ENCODE assay signal across 8 cellular contexts in the genomic region with DNA sequence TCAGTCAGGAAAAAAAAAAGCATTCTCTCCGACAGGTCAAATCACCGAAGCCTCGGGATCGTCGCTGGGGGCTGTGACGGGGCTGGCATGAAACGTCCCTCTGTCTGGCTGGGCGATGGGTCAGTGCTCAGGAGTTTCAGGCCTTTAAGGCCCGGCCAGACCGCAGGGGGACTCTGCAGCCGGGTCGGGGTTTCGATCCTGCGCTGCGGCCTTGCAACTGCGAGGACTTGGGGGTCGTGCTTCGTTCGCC. TPM values are rescaled to one million over a fixed set of nuclear protein-coding genes. Genes with fewer than 3 reads are reported as not detected.
DNase-seq lines count a peak whose midpoint lies in the region; ATAC-seq and TF ChIP-seq lines count a peak whose summit lies in the region.

No MANE protein-coding gene starts in this region.

- TF ChIP-seq CTCF in astrocyte of the cerebellum (IDR thresholded peaks at IDR 0.05; ENCODE audit: low read depth, low read length, missing control alignments) (no peak), upper lobe of left lung (IDR thresholded peaks at IDR 0.05) (no peak)

- peak overlapping the region; percentile 73 for H3K4me3 Mint-ChIP-seq in activated naive CD4-positive, alpha-beta T cell treated with anti-CD3 and anti-CD28 coated beads, Interleukin-2, amount 10 ng/mL, durations not matched to agents 7 days and 5 days
- H3K4me3 Mint-ChIP-seq in memory B cell, result peak overlapping the region; percentile 84

- no peak for DNase-seq in activated naive CD4-positive, alpha-beta T cell treated with anti-CD3 and anti-CD28 coated beads, Interleukin-2, amount 10 ng/mL, durations not matched to agents 7 days and 5 days
- no peak for DNase-seq in activated naive CD4-positive, alpha-beta T cell treated with Interleukin-2 at 50 U/mL for 16 hours
- no peak for DNase-seq in astrocyte of the cerebellum (ENCODE audit: low read depth)
- DNase-seq in memory B cell (ENCODE audit: low spot score in 2 of 2), result no peak
- no peak for DNase-seq in upper lobe of left lung
- DNase-seq in germinal center (ENCODE audit: low spot score), result no peak

- CTCF ChIA-PET in activated naive CD4-positive, alpha-beta T cell treated with anti-CD3 and anti-CD28 coated beads, Interleukin-2, amount 10 ng/mL, durations not matched to agents 7 days and 5 days (lab: Charles Lee), result no interaction called here

- 1 to 2% methylated on average over 17 to 19 of the region's 19 CpGs for WGBS in upper lobe of left lung, 2 donors

- peaks cover 54% of the 10 kb centered on the region for H3K27me3 Mint-ChIP-seq in activated naive CD4-positive, alpha-beta T cell treated with anti-CD3 and anti-CD28 coated beads, Interleukin-2, amount 10 ng/mL, durations not matched to agents 7 days and 5 days
- H3K27me3 Mint-ChIP-seq in memory B cell, result peaks cover 1% of the 10 kb centered on the region

- no peaks in the 10 kb centered on the region for H3K27me3 ChIP-seq in upper lobe of left lung

- no peaks in the 10 kb centered on the region for H3K9me3 Mint-ChIP-seq in activated naive CD4-positive, alpha-beta T cell treated with anti-CD3 and anti-CD28 coated beads, Interleukin-2, amount 10 ng/mL, durations not matched to agents 7 days and 5 days
- H3K9me3 Mint-ChIP-seq in memory B cell, result no peaks in the 10 kb centered on the region

- no peak for TF ChIP-seq POLR2A in upper lobe of left lung (IDR thresholded peaks at IDR 0.05)

- peaks cover 35% of the 10 kb centered on the region for H3K4me1 Mint-ChIP-seq in activated naive CD4-positive, alpha-beta T cell treated with anti-CD3 and anti-CD28 coated beads, Interleukin-2, amount 10 ng/mL, durations not matched to agents 7 days and 5 days
- peaks cover 22% of the 10 kb centered on the region for H3K4me1 Mint-ChIP-seq in memory B cell

- no peaks in the 10 kb centered on the region for H3K9me3 ChIP-seq in upper lobe of left lung

- H3K27ac ChIP-seq in upper lobe of left lung, result peak overlapping the region; percentile 38 to 87 (median 63)

- no peaks in the 10 kb centered on the region for H3K36me3 ChIP-seq in upper lobe of left lung

- H3K27ac Mint-ChIP-seq in activated naive CD4-positive, alpha-beta T cell treated with anti-CD3 and anti-CD28 coated beads, Interleukin-2, amount 10 ng/mL, durations not matched to agents 7 days and 5 days, result peak overlapping the region; percentile 69
- peak overlapping the region; percentile 72 for H3K27ac Mint-ChIP-seq in memory B cell

- no peaks in the 10 kb centered on the region for H3K36me3 Mint-ChIP-seq in activated naive CD4-positive, alpha-beta T cell treated with anti-CD3 and anti-CD28 coated beads, Interleukin-2, amount 10 ng/mL, durations not matched to agents 7 days and 5 days
- H3K36me3 Mint-ChIP-seq in memory B cell, result no peaks in the 10 kb centered on the region

- H3K4me3 ChIP-seq in astrocyte of the cerebellum (ENCODE audit: low read depth, low read length), result peak overlapping the region; percentile 55
- peak overlapping the region; percentile 55 to 92 (median 82) for H3K4me3 ChIP-seq in upper lobe of left lung

- peaks cover 13 to 22% (median 16%) of the 10 kb centered on the region in 4 donors for H3K4me1 ChIP-seq in upper lobe of left lung

- in situ Hi-C loops in astrocyte of the cerebellum (cut with HindIII; ENCODE audit: low sequenced_read_pairs), result no loop called here

- ATAC-seq in memory B cell (ENCODE audit: low read depth) (no peak), upper lobe of left lung (ENCODE audit: low FRiP score in 2 of 2) (no peak), GM21528 (IDR thresholded peaks at IDR 0.05; ENCODE audit: low FRiP score, unreplicated experiment) (no peak), HG02571 (IDR thresholded peaks at IDR 0.05; ENCODE audit: unreplicated experiment) (no peak)

- no peak for TF ChIP-seq EP300 in upper lobe of left lung (IDR thresholded peaks at IDR 0.05)

RNA-seq across cellular contexts. Expression of a gene that starts 8.2 kb away (rescaled TPM):
- total RNA-seq in upper lobe of left lung, result 100 to 1,000 TPM in 2 of 6 donors, 10 to 100 TPM in 4; 21.0 to 184 (median 48.9) TPM

RNA-seq across cellular contexts. Expression of a gene that starts 17.8 kb away (rescaled TPM):
- total RNA-seq in upper lobe of left lung, result over 10,000 TPM in 1 of 6 donors, 1,000 to 10,000 TPM in 2, under 1 TPM in 3; under 0.01 to 14,413 (median 1,360) TPM
